14 cellular contexts compared by ENCODE assay signal in genomic region chr10:178723-179122, GRCh38. TPM values are rescaled to one million over a fixed set of nuclear protein-coding genes. Genes with fewer than 3 reads are reported as not detected.
DNase-seq lines count a peak whose midpoint lies in the region; ATAC-seq, FAIRE-seq and TF ChIP-seq lines count a peak whose summit lies in the region.
"Had no signal": no experiment of that assay in that cellular context is flagged by ENCODE, and none has a peak within 500 bp of the region (broad histone marks: within the 10 kb centered on the region; RNA-seq: fewer than 3 reads in every experiment).

No MANE protein-coding gene starts in this region.

- peak overlapping the region; percentile 37 for H3K27ac Mint-ChIP-seq in activated CD4-positive, alpha-beta T cell treated with anti-CD3 and anti-CD28 coated beads for 36 hours
- H3K27ac Mint-ChIP-seq in progenitor cell of endocrine pancreas: peak overlapping the region; percentile 60

- H3K4me1 ChIP-seq in adipocyte (ENCODE audit: control insufficient read depth, insufficient read depth, low read length): peaks cover 7% of the 10 kb centered on the region

- peaks cover 26% of the 10 kb centered on the region for H3K4me1 Mint-ChIP-seq in activated CD4-positive, alpha-beta T cell treated with anti-CD3 and anti-CD28 coated beads for 36 hours
- H3K4me1 Mint-ChIP-seq in progenitor cell of endocrine pancreas (ENCODE audit: low read depth): no peaks in the 10 kb centered on the region

- no peak overlapping the region for H3K4me3 ChIP-seq in adipocyte (ENCODE audit: low read length)
- no peak overlapping the region for H3K4me3 ChIP-seq in choroid plexus epithelial cell (ENCODE audit: low read depth, low read length)
- H3K4me3 ChIP-seq: MG63 had no signal

- peaks cover 29% of the 10 kb centered on the region for H3K36me3 ChIP-seq in adipocyte (ENCODE audit: control insufficient read depth, insufficient read depth, low read length, severe bottlenecking)

- no peak overlapping the region for H3K4me3 Mint-ChIP-seq in activated CD4-positive, alpha-beta T cell treated with anti-CD3 and anti-CD28 coated beads for 36 hours
- no peak overlapping the region for H3K4me3 Mint-ChIP-seq in progenitor cell of endocrine pancreas (ENCODE audit: low read depth)

- TF ChIP-seq CTCF in choroid plexus epithelial cell (conservative IDR thresholded peaks at IDR 0.05; ENCODE audit: low read depth, low read length) (no peak), progenitor cell of endocrine pancreas (IDR thresholded peaks at IDR 0.05; ENCODE audit: unreplicated experiment) (no peak)

- H3K9me3 ChIP-seq in adipocyte (ENCODE audit: control insufficient read depth, low read length): peaks cover 6% of the 10 kb centered on the region

- POLR2A ChIA-PET in activated CD4-positive, alpha-beta T cell treated with anti-CD3 and anti-CD28 coated beads for 36 hours (lab: Charles Lee): no interaction called here

- H3K9ac ChIP-seq in adipocyte (ENCODE audit: low read length): no peak overlapping the region

- ATAC-seq in activated CD4-positive, alpha-beta T cell treated with anti-CD3 and anti-CD28 coated beads for 36 hours: no peak

- no peaks in the 10 kb centered on the region for H3K27me3 Mint-ChIP-seq in activated CD4-positive, alpha-beta T cell treated with anti-CD3 and anti-CD28 coated beads for 36 hours
- H3K27me3 Mint-ChIP-seq in progenitor cell of endocrine pancreas: no peaks in the 10 kb centered on the region

- no peak for DNase-seq in activated CD4-positive, alpha-beta T cell treated with anti-CD3 and anti-CD28 coated beads for 36 hours
- DNase-seq in activated CD4-positive, alpha-beta T cell treated with anti-CD3 and anti-CD28 coated beads, Interleukin-2, amount 50 U/mL, for 48 hours: no peak
- DNase-seq in adipocyte (ENCODE audit: low read depth) (peak; percentile 15), choroid plexus epithelial cell (ENCODE audit: low read depth) (peak; percentile 41), progenitor cell of endocrine pancreas (ENCODE audit: low spot score, unreplicated experiment) (no peak), SIG-M5 treated with dmso at 0.1 percent for 504 hours (lab: John Stamatoyannopoulos, UW; ENCODE audit: unreplicated experiment) (no peak), NCI-H345 treated with DMSO at 0.1 percent for 48 hours (lab: John Stamatoyannopoulos, UW; ENCODE audit: unreplicated experiment) (no peak), RCC 7860 (ENCODE audit: low spot score) (no peak)
- DNase-seq: Calu3, MG63, NCI-H2029 treated with DMSO at 0.1 percent for 48 hours had no signal

- CTCF ChIA-PET in activated CD4-positive, alpha-beta T cell treated with anti-CD3 and anti-CD28 coated beads for 36 hours (lab: Charles Lee): no interaction called here

- H3K9me3 Mint-ChIP-seq in activated CD4-positive, alpha-beta T cell treated with anti-CD3 and anti-CD28 coated beads for 36 hours (ENCODE audit: low read depth): no peaks in the 10 kb centered on the region
- H3K9me3 Mint-ChIP-seq in progenitor cell of endocrine pancreas (ENCODE audit: low read depth): no peaks in the 10 kb centered on the region

- H3K36me3 Mint-ChIP-seq in activated CD4-positive, alpha-beta T cell treated with anti-CD3 and anti-CD28 coated beads for 36 hours (ENCODE audit: low read depth): peaks cover 17% of the 10 kb centered on the region
- H3K36me3 Mint-ChIP-seq in progenitor cell of endocrine pancreas (ENCODE audit: insufficient read depth): peaks cover 23% of the 10 kb centered on the region

- no peak for FAIRE-seq in RCC 7860 (lab: Jason Lieb, UNC)
- FAIRE-seq: GM12892, GM18507, HTR-8/SVneo had no signal

- intact Hi-C loops in activated CD4-positive, alpha-beta T cell treated with anti-CD3 and anti-CD28 coated beads for 36 hours (cut with DNase I, micrococcal nuclease): no loop called here

- no peaks in the 10 kb centered on the region for H3K27me3 ChIP-seq in adipocyte (replicated peaks; ENCODE audit: control insufficient read depth, insufficient read depth, low read length)
- H3K27me3 ChIP-seq: MG63 had no signal

RNA-seq across cellular contexts. Expression of gene ZMYND11, which starts 43.5 kb away (rescaled TPM):
- total RNA-seq in activated CD4-positive, alpha-beta T cell treated with anti-CD3 and anti-CD28 coated beads for 36 hours: 10 to 100 TPM; 13.2 to 16.9 TPM
- 69.2 and 74.4 TPM in 2 replicates for total RNA-seq in progenitor cell of endocrine pancreas

Comparison
In these comparisons a context has a peak if more than half of its experiments do, and no peak if none do; other contexts are left out.
1. DNase-seq: peak in adipocyte (single experiment) and choroid plexus epithelial cell (single experiment); none in activated CD4-positive, alpha-beta T cell treated with anti-CD3 and anti-CD28 coated beads for 36 hours (single experiment), activated CD4-positive, alpha-beta T cell treated with anti-CD3 and anti-CD28 coated beads, Interleukin-2, amount 50 U/mL, for 48 hours (0 of 2), progenitor cell of endocrine pancreas (single experiment), SIG-M5 treated with dmso at 0.1 percent for 504 hours (single experiment), NCI-H345 treated with DMSO at 0.1 percent for 48 hours (single experiment) and RCC 7860 (single experiment).